In the genomic region with DNA sequence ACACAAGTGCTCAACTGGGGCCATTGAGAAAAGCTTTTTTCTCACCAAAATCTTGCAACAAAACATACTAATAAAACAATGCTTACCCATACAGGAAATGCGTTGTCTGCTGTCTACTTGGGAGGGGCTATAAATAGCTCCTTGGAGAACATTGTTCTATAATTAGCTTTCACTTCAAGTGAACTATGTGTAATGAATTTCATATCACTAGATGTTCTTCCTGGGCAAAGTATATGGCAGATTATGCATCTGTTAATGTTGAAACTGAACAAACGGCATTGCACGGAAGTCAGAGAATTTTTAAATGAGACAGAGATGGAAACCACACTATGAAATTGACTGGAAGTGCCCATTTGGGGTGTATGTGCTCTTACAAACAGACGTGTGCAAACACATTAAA, we compare ENCODE assay signal across 13 cellular contexts.
DNase-seq lines count a peak whose midpoint lies in the region; ATAC-seq, FAIRE-seq and TF ChIP-seq lines count a peak whose summit lies in the region.
"Had no signal": no experiment of that assay in that cellular context is flagged by ENCODE, and none has a peak within 500 bp of the region (broad histone marks: within the 10 kb centered on the region; RNA-seq: fewer than 3 reads in every experiment).

No MANE protein-coding gene starts in this region.

- TF ChIP-seq CTCF in D721Med (IDR thresholded peaks at IDR 0.05; ENCODE audit: insufficient read depth, missing control alignments) = no peak

- no peaks in the 10 kb centered on the region for H3K9me3 ChIP-seq in adipocyte (ENCODE audit: control insufficient read depth, low read length)
- H3K9me3 ChIP-seq: esophagus squamous epithelium, sigmoid colon had no signal

- peaks cover 14% of the 10 kb centered on the region for H3K4me1 ChIP-seq in adipocyte (ENCODE audit: control insufficient read depth, insufficient read depth, low read length)

- no peaks in the 10 kb centered on the region for H3K27me3 ChIP-seq in adipocyte (replicated peaks; ENCODE audit: control insufficient read depth, insufficient read depth, low read length)
- H3K27me3 ChIP-seq: sigmoid colon had no signal

- no peak overlapping the region for H3K9ac ChIP-seq in adipocyte (ENCODE audit: low read length)

- DNase-seq in AG08395 (ENCODE audit: low spot score) = peak; percentile 45
- peak; percentile 65 for DNase-seq in GM03348 (ENCODE audit: low spot score)
- peak; percentile 47 for DNase-seq in adipocyte (ENCODE audit: low read depth)
- DNase-seq in iris pigment epithelial cell (ENCODE audit: low read depth) = peak; percentile 73
- no peak for DNase-seq in D721Med (ENCODE audit: insufficient read length, low spot score)
- DNase-seq in kidney tubule cell (ENCODE audit: low spot score) = no peak
- DNase-seq: Calu3, esophagus squamous epithelium, mammary epithelial cell, NCI-H2029 treated with DMSO at 0.1 percent for 48 hours, sigmoid colon had no signal

- no peak for FAIRE-seq in D721Med (lab: Jason Lieb, UNC)

- H3K36me3 ChIP-seq in adipocyte (ENCODE audit: control insufficient read depth, insufficient read depth, low read length, severe bottlenecking) = no peaks in the 10 kb centered on the region
- H3K36me3 ChIP-seq: esophagus squamous epithelium, sigmoid colon had no signal

- H3K4me3 ChIP-seq in adipocyte (ENCODE audit: low read length) = peak overlapping the region; percentile 39
- H3K4me3 ChIP-seq: esophagus squamous epithelium, sigmoid colon had no signal

- ATAC-seq in GM21367 (IDR thresholded peaks at IDR 0.05; ENCODE audit: unreplicated experiment) (no peak), GM19397 (IDR thresholded peaks at IDR 0.05; ENCODE audit: unreplicated experiment) (no peak)

Comparison
In these comparisons a context has a peak if more than half of its experiments do, and no peak if none do; other contexts are left out.
1. DNase-seq: peak in AG08395 (single experiment), GM03348 (single experiment), adipocyte (single experiment) and iris pigment epithelial cell (single experiment); none in D721Med (single experiment) and kidney tubule cell (single experiment).